In genomic region chr14:71416392-71416791, GRCh38 we compare ENCODE assay signal across 1 cellular context.
TF ChIP-seq lines count a peak whose summit lies in the region.

No MANE protein-coding gene starts in this region.

TF ChIP-seq in GM23338, 12 proteins besides CTCF, POLR2A, EP300 and RAD21 (continued from another document):
- TF ChIP-seq, protein P1, sequence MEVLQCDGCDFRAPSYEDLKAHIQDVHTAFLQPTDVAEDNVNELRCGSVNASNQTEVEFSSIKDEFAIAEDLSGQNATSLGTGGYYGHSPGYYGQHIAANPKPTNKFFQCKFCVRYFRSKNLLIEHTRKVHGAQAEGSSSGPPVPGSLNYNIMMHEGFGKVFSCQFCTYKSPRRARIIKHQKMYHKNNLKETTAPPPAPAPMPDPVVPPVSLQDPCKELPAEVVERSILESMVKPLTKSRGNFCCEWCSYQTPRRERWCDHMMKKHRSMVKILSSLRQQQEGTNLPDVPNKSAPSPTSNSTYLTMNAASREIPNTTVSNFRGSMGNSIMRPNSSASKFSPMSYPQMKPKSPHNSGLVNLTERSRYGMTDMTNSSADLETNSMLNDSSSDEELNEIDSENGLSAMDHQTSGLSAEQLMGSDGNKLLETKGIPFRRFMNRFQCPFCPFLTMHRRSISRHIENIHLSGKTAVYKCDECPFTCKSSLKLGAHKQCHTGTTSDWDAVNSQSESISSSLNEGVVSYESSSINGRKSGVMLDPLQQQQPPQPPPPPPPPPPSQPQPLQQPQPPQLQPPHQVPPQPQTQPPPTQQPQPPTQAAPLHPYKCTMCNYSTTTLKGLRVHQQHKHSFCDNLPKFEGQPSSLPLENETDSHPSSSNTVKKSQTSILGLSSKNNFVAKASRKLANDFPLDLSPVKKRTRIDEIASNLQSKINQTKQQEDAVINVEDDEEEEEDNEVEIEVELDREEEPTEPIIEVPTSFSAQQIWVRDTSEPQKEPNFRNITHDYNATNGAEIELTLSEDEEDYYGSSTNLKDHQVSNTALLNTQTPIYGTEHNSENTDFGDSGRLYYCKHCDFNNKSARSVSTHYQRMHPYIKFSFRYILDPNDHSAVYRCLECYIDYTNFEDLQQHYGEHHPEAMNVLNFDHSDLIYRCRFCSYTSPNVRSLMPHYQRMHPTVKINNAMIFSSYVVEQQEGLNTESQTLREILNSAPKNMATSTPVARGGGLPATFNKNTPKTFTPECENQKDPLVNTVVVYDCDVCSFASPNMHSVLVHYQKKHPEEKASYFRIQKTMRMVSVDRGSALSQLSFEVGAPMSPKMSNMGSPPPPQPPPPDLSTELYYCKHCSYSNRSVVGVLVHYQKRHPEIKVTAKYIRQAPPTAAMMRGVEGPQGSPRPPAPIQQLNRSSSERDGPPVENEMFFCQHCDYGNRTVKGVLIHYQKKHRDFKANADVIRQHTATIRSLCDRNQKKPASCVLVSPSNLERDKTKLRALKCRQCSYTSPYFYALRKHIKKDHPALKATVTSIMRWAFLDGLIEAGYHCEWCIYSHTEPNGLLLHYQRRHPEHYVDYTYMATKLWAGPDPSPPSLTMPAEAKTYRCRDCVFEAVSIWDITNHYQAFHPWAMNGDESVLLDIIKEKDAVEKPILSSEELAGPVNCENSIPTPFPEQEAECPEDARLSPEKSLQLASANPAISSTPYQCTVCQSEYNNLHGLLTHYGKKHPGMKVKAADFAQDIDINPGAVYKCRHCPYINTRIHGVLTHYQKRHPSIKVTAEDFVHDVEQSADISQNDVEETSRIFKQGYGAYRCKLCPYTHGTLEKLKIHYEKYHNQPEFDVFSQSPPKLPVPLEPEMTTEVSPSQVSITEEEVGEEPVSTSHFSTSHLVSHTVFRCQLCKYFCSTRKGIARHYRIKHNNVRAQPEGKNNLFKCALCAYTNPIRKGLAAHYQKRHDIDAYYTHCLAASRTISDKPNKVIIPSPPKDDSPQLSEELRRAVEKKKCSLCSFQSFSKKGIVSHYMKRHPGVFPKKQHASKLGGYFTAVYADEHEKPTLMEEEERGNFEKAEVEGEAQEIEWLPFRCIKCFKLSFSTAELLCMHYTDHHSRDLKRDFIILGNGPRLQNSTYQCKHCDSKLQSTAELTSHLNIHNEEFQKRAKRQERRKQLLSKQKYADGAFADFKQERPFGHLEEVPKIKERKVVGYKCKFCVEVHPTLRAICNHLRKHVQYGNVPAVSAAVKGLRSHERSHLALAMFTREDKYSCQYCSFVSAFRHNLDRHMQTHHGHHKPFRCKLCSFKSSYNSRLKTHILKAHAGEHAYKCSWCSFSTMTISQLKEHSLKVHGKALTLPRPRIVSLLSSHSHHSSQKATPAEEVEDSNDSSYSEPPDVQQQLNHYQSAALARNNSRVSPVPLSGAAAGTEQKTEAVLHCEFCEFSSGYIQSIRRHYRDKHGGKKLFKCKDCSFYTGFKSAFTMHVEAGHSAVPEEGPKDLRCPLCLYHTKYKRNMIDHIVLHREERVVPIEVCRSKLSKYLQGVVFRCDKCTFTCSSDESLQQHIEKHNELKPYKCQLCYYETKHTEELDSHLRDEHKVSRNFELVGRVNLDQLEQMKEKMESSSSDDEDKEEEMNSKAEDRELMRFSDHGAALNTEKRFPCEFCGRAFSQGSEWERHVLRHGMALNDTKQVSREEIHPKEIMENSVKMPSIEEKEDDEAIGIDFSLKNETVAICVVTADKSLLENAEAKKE (CRISPR knock-in tag; IDR thresholded peaks at IDR 0.05) = no peak
- TF ChIP-seq EZH2phosphoT487 (IDR thresholded peaks at IDR 0.05; ENCODE audit: unreplicated experiment) (no peak), ZNF331 (CRISPR knock-in tag; IDR thresholded peaks at IDR 0.05; ENCODE audit: low read depth) (no peak), REST (IDR thresholded peaks at IDR 0.05; ENCODE audit: unreplicated experiment) (no peak), CREB1 (CRISPR knock-in tag; IDR thresholded peaks at IDR 0.05; ENCODE audit: low read depth) (no peak), ETS1 (IDR thresholded peaks at IDR 0.05) (no peak), POLR2AphosphoS5 (IDR thresholded peaks at IDR 0.05; ENCODE audit: low read depth) (no peak), ZNF114 (CRISPR knock-in tag; IDR thresholded peaks at IDR 0.05) (no peak), STAT1 (IDR thresholded peaks at IDR 0.05; ENCODE audit: unreplicated experiment) (no peak)
